Comparison of ENCODE assay signal across 11 cellular contexts in the genomic region with DNA sequence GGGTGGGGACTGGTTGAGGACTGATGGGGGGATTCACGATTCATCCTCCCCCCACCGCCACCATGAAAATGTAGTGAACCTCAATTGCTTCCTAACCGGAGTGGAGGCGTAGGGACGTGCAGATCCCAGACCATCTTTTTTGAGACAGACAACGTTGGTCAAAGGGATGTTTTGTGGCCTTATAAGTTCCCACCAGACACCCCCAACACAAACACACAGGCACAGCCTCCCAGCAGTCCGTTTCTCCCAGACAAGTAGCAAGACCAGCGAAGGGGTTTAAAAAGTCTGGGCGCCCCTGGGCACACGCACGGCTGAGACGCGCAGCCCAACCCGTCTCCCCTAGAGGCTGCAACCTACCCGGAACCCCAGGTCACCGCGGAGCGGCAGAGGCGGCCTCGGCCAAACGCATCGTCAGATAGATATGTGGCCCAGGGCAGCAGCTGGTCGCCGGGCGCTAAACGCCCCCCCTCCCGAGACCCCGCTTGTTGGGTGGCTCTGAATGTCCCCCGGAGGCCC. TPM values are rescaled to one million over a fixed set of nuclear protein-coding genes. Genes with fewer than 3 reads are reported as not detected.
A peak's percentile ranks its signal among the peaks of the same experiment; 100 is the strongest.
DNase-seq lines count a peak whose midpoint lies in the region; TF ChIP-seq lines count a peak whose summit lies in the region.
"Had no signal": no experiment of that assay in that cellular context is flagged by ENCODE, and none has a peak within 500 bp of the region (broad histone marks: within the 10 kb centered on the region; RNA-seq: fewer than 3 reads in every experiment).

No MANE protein-coding gene starts in this region.

- no peak overlapping the region for H3K27ac ChIP-seq in PC-9
- H3K27ac ChIP-seq in esophagus muscularis mucosa (replicated peaks in 1 of 4) = no peak overlapping the region
- H3K27ac ChIP-seq: body of pancreas, HL-60 had no signal

- H3K9me3 ChIP-seq in PC-9 (ENCODE audit: insufficient read depth, low read depth) (no peaks in the 10 kb centered on the region), esophagus muscularis mucosa (no peaks in the 10 kb centered on the region)
- H3K9me3 ChIP-seq: body of pancreas had no signal

- no peaks in the 10 kb centered on the region for H3K27me3 ChIP-seq in PC-9 (ENCODE audit: insufficient read depth, low read depth)
- peaks cover 13 to 100% (median 95%) of the 10 kb centered on the region in 4 donors for H3K27me3 ChIP-seq in esophagus muscularis mucosa

- CTCF ChIA-PET in PC-9 (lab: Charles Lee) = no interaction called here

- H3K4me1 ChIP-seq in PC-9 (replicated peaks; ENCODE audit: insufficient read depth) = no peaks in the 10 kb centered on the region
- H3K4me1 ChIP-seq in esophagus muscularis mucosa = peaks cover 55 to 84% (median 74%) of the 10 kb centered on the region in 4 donors

- peak overlapping the region; percentile 69 for H3K4me2 ChIP-seq in PC-9

- peak; percentile 10 for DNase-seq in NCI-H1694 (lab: John Stamatoyannopoulos, UW)
- no peak for DNase-seq in NCI-H1694 treated with DMSO at 0.1 percent for 48 hours (lab: John Stamatoyannopoulos, UW)
- no peak for DNase-seq in PC-9
- DNase-seq in esophagus muscularis mucosa (ENCODE audit: extremely low spot score) = no peak
- DNase-seq in retina = peak; percentile 62
- DNase-seq in DMS153 (lab: John Stamatoyannopoulos, UW) = no peak
- no peak for DNase-seq in GM19240 (ENCODE audit: insufficient read length, low spot score)
- DNase-seq in activated naive CD4-positive, alpha-beta T cell (lab: John Stamatoyannopoulos, UW) = no peak
- DNase-seq: stimulated activated naive CD4-positive, alpha-beta T cell treated with Interleukin-2 at 50 U/mL for 16 hours had no signal

- H3K9me2 ChIP-seq in PC-9 (ENCODE audit: insufficient read depth) = no peaks in the 10 kb centered on the region

- TF ChIP-seq POLR2A in esophagus muscularis mucosa (IDR thresholded peaks at IDR 0.05; ENCODE audit: low read depth) = no peak

- no peak for TF ChIP-seq EP300 in esophagus muscularis mucosa (IDR thresholded peaks at IDR 0.05)

- TF ChIP-seq CTCF in PC-9 (conservative IDR thresholded peaks at IDR 0.05) = no peak
- TF ChIP-seq CTCF in esophagus muscularis mucosa (IDR thresholded peaks at IDR 0.05) = no peak

- no TSS peak for BruUV-seq in PC-9 (replicated peaks; lab: Mats Ljungman, UMichigan)

- no peaks in the 10 kb centered on the region for H3K79me2 ChIP-seq in PC-9 (ENCODE audit: low read depth)

- peak overlapping the region; percentile 73 for H2AFZ ChIP-seq in PC-9

- H4K20me1 ChIP-seq in PC-9 (ENCODE audit: insufficient read depth) = no peaks in the 10 kb centered on the region; the same call in 1 of the 2 replicates

- H3K4me3 ChIP-seq in PC-9 = peak overlapping the region; percentile 50
- peak overlapping the region; percentile 44 to 55 (median 50) for H3K4me3 ChIP-seq in esophagus muscularis mucosa

- peaks cover 4% of the 10 kb centered on the region; the same call in 1 of the 2 replicates for H3F3A ChIP-seq in PC-9 (ENCODE audit: insufficient read depth, low read depth)

- 5% methylated on average over 5 of the region's 29 CpGs for WGBS in esophagus muscularis mucosa

- POLR2A ChIA-PET in PC-9 (lab: Charles Lee; ENCODE audit: unreplicated experiment) = no interaction called here

- H3K36me3 ChIP-seq in PC-9 (ENCODE audit: low read depth) (no peaks in the 10 kb centered on the region), esophagus muscularis mucosa (no peaks in the 10 kb centered on the region)

- intact Hi-C loops in PC-9 (cut with micrococcal nuclease; ENCODE audit: unreplicated experiment) = no loop called here
- intact Hi-C loops in esophagus muscularis mucosa (cut with DNase I) = no loop called here

RNA-seq across cellular contexts. Expression of a gene that starts 1.3 kb away (rescaled TPM):
- total RNA-seq in PC-9 (2021) (not detected in 2 replicates), esophagus muscularis mucosa (not detected)
- total RNA-seq: body of pancreas had no signal

Comparison
In these comparisons a context has a peak if more than half of its experiments do, and no peak if none do; other contexts are left out.
1. DNase-seq: peak in NCI-H1694 (single experiment) and retina (single experiment); none in NCI-H1694 treated with DMSO at 0.1 percent for 48 hours (single experiment), PC-9 (0 of 2), esophagus muscularis mucosa (single experiment), DMS153 (single experiment), GM19240 (single experiment) and activated naive CD4-positive, alpha-beta T cell (0 of 4).